Comparison of ENCODE assay signal across 8 cellular contexts in the genomic region with DNA sequence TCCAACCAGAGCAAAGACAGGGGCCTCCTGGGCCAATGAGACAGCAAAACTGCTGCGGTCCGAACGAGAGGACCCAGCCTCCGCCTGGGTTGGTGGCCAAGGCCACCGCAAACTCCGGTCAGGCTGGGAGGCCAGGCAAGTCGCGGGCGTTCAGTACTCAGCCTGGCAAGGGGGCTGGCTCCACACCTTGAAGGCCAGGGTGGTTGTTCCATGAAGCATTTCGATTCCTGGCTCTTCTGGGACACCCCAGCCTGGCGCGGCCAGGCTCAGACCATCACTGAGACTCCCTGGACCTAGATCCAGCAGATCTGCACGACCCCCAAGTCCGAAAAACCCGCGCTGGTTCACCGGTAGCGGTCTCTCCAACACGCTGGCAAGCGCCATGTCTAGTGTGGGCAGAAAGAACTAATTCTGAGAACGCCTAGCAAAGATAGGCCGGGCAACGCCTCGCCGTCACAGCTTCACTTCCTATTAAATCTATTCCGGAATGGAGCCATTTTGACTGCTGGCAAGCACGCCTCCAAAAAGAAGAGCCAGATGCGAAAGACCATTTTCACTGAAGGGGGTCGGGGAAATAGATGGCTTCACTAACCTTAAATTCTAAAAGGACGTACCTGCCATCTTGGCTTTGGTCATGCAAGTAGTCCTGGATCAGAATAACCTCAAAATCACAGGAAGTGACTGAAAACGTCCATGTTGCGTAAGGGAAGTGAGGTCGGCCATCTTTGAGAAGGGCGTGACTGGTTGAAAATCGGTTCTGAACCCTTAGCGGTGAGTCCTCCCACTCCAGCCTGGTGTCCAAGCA. TPM values are rescaled to one million over a fixed set of nuclear protein-coding genes. Genes with fewer than 3 reads are reported as not detected.
DNase-seq lines count a peak whose midpoint lies in the region; ATAC-seq and TF ChIP-seq lines count a peak whose summit lies in the region.

A gene (minus strand): TSS at position 403 of the 805 bp plus-strand sequence. CDS start 19 bp downstream, at position 384.

- no TSS peak for BruUV-seq in MCF 10A (replicated peaks; lab: Mats Ljungman, UMichigan)

- H3K9me3 Mint-ChIP-seq in T-cell: no peaks in the 10 kb centered on the region
- H3K9me3 Mint-ChIP-seq in MCF 10A (ENCODE audit: unreplicated experiment): no peaks in the 10 kb centered on the region
- no peaks in the 10 kb centered on the region for H3K9me3 Mint-ChIP-seq in immature natural killer cell

- H3K4me1 Mint-ChIP-seq in T-cell (peaks cover 26 to 33% (median 33%) of the 10 kb centered on the region in 3 donors), MCF 10A (ENCODE audit: insufficient read depth, unreplicated experiment) (peaks cover 8% of the 10 kb centered on the region), immature natural killer cell (peaks cover 29 to 37% of the 10 kb centered on the region in 2 donors)

- H3K27ac Mint-ChIP-seq in T-cell: peak within 1 kb of the TSS; percentile 98 to 99
- H3K27ac Mint-ChIP-seq in MCF 10A (ENCODE audit: low read depth, unreplicated experiment): peak within 1 kb of the TSS; percentile 99
- peak within 1 kb of the TSS; percentile 96 to 100 (median 98) for H3K27ac Mint-ChIP-seq in immature natural killer cell

- intact Hi-C loops in MCF 10A (cut with micrococcal nuclease): no loop called here

- TF ChIP-seq CTCF in MCF 10A (IDR thresholded peaks at IDR 0.05; ENCODE audit: unreplicated experiment): no peak

- CTCF ChIA-PET in T-cell (lab: Charles Lee) (interaction anchor here (0.5 to 2.1 kb wide), 8 partner anchors 20 to 204 kb away, joined by 3 to 10 read pairs (median 6); no protein-coding TSS in a partner anchor), MCF 10A (lab: Yijun Ruan, JAX) (interaction anchor here (0.6 to 1.9 kb wide), 8 partner anchors 13 to 266 kb away, joined by 3 to 13 read pairs (median 4); no protein-coding TSS in a partner anchor)

- ATAC-seq in HG03060 (IDR thresholded peaks at IDR 0.05; ENCODE audit: low read depth, unreplicated experiment): peak; percentile 94
- peak; percentile 90 to 95 (median 93) for ATAC-seq in T-cell (replicated peaks in 1 of 4)

- H3K4me3 Mint-ChIP-seq in T-cell (peak within 1 kb of the TSS; percentile 88 to 98 (median 91)), MCF 10A (ENCODE audit: unreplicated experiment) (peak within 1 kb of the TSS; percentile 92), immature natural killer cell (peak within 1 kb of the TSS; percentile 87 to 98 (median 92))

- no peaks in the 10 kb centered on the region for H3K27me3 Mint-ChIP-seq in T-cell
- no peaks in the 10 kb centered on the region for H3K27me3 Mint-ChIP-seq in MCF 10A (ENCODE audit: insufficient read depth, unreplicated experiment)
- peaks cover 1 to 3% (median 2%) of the 10 kb centered on the region in 3 donors for H3K27me3 Mint-ChIP-seq in immature natural killer cell (ENCODE audit: low read depth in 3 of 3)

- H3K36me3 Mint-ChIP-seq in T-cell (peaks cover 12% of the 10 kb centered on the region), MCF 10A (ENCODE audit: insufficient read depth, unreplicated experiment) (peaks cover 53% of the 10 kb centered on the region), immature natural killer cell (peaks cover 7 to 16% (median 9%) of the 10 kb centered on the region in 3 donors)

- DNase-seq in T-cell: peak; percentile 71 to 93 (median 88)
- DNase-seq in MCF 10A (ENCODE audit: unreplicated experiment): peak; percentile 96
- peak; percentile 87 to 89 (median 88) for DNase-seq in immature natural killer cell
- peak; percentile 75 for DNase-seq in stimulated activated CD4-positive, alpha-beta T cell treated with anti-CD3 and anti-CD28 coated beads, Interleukin-12 subunit alpha, Interleukin-12 subunit beta, amount 100 ng/mL, for 4 hours
- DNase-seq in stimulated activated naive CD4-positive, alpha-beta T cell (lab: John Stamatoyannopoulos, UW): no peak
- no peak for DNase-seq in NCI-H748 treated with DMSO at 0.1 percent for 48 hours (lab: John Stamatoyannopoulos, UW)

- POLR2A ChIA-PET in T-cell (lab: Charles Lee) (interaction anchor here (0.6 to 1.6 kb wide), 9 partner anchors 26 to 1669 kb away, joined by 3 to 11 read pairs (median 5); a partner anchor contains a TSS), MCF 10A (lab: Yijun Ruan, JAX) (interaction anchor here (0.6 to 2.8 kb wide), 14 partner anchors 9 to 287 kb away, joined by 3 to 26 read pairs (median 4); a partner anchor contains a TSS)

- TF ChIP-seq POLR2A in GM18526 (IDR thresholded peaks at IDR 0.05; ENCODE audit: extremely low read depth, insufficient read length): peak; percentile 76

RNA-seq across cellular contexts. Expression of the gene that starts here (rescaled TPM):
- 10 to 100 TPM; 20.6 to 43.9 (median 38.0) TPM for total RNA-seq in T-cell
- 162 and 173 TPM in 2 replicates for total RNA-seq in MCF 10A (2022)
- polyA plus RNA-seq in immature natural killer cell: 10 to 100 TPM; 25.6 to 54.3 (median 39.7) TPM

Comparison
In these comparisons a context has a peak if more than half of its experiments do, and no peak if none do; other contexts are left out.
1. DNase-seq: peak in T-cell (34 of 34), MCF 10A (single experiment), immature natural killer cell (3 of 3) and stimulated activated CD4-positive, alpha-beta T cell treated with anti-CD3 and anti-CD28 coated beads, Interleukin-12 subunit alpha, Interleukin-12 subunit beta, amount 100 ng/mL, for 4 hours (single experiment); none in stimulated activated naive CD4-positive, alpha-beta T cell (0 of 6) and NCI-H748 treated with DMSO at 0.1 percent for 48 hours (single experiment).
2. Peak in every context shown above with its lines, with median percentiles within 50 percentile points of each other: H3K27ac Mint-ChIP-seq and H3K4me3 Mint-ChIP-seq.